1 cellular context compared by ENCODE assay signal in the genomic region with DNA sequence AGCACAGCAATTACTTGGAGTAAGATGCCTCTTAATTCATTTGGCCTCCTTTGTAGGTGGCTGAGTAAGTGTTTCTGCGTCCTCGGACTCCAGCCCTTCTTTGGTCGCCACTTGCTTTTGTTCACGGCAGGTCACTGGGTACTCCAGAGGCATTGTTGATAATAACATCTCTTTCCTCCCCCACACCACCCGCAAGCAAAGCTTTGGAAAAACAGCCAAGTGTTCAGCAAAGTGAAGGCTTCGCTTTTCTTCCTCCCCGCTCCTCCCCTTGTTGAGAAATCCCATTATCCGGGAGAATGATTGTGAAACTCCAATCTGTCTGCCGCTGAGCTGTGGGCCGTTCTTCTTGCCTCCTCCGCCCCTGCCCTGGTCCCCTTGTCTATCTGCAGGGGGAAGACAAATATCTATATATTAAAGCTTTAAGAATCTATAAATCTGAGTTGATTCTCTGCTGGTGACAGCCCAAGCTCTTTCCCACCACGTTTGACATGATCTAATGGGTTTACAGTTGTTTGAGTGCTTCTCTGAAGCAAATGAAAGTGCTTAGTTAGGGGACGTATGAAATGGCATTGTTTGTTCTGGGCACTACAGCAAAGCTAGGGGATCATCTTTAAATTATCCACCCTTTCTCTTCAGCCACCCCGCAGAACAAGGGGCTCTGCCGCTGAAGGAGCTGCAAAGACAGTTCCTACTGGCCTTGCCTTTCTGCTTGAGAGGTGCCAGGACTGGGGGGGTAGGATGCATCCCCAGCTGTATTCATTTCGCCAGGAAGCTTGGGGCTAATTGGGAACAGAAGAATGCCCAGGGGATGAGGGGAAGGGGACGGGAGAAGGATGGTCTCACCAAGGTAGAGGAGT.
TF ChIP-seq lines count a peak whose summit lies in the region.

No MANE protein-coding gene starts in this region.

TF ChIP-seq in HEK293, 187 proteins besides CTCF, POLR2A, EP300 and RAD21 (continued from another document):
- TF ChIP-seq, protein P1, sequence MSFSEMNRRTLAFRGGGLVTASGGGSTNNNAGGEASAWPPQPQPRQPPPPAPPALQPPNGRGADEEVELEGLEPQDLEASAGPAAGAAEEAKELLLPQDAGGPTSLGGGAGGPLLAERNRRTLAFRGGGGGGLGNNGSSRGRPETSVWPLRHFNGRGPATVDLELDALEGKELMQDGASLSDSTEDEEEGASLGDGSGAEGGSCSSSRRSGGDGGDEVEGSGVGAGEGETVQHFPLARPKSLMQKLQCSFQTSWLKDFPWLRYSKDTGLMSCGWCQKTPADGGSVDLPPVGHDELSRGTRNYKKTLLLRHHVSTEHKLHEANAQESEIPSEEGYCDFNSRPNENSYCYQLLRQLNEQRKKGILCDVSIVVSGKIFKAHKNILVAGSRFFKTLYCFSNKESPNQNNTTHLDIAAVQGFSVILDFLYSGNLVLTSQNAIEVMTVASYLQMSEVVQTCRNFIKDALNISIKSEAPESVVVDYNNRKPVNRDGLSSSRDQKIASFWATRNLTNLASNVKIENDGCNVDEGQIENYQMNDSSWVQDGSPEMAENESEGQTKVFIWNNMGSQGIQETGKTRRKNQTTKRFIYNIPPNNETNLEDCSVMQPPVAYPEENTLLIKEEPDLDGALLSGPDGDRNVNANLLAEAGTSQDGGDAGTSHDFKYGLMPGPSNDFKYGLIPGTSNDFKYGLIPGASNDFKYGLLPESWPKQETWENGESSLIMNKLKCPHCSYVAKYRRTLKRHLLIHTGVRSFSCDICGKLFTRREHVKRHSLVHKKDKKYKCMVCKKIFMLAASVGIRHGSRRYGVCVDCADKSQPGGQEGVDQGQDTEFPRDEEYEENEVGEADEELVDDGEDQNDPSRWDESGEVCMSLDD (tag by site-specific recombination; IDR thresholded peaks at IDR 0.05) = no peak
- no peak for TF ChIP-seq ZNF423 (tag by site-specific recombination; IDR thresholded peaks at IDR 0.05)
- no peak for TF ChIP-seq BCL11B (tag by site-specific recombination; IDR thresholded peaks at IDR 0.05; ENCODE audit: low read depth)
- TF ChIP-seq, protein P2, sequence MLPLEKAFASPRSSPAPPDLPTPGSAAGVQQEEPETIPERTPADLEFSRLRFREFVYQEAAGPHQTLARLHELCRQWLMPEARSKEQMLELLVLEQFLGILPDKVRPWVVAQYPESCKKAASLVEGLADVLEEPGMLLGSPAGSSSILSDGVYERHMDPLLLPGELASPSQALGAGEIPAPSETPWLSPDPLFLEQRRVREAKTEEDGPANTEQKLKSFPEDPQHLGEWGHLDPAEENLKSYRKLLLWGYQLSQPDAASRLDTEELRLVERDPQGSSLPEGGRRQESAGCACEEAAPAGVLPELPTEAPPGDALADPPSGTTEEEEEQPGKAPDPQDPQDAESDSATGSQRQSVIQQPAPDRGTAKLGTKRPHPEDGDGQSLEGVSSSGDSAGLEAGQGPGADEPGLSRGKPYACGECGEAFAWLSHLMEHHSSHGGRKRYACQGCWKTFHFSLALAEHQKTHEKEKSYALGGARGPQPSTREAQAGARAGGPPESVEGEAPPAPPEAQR (tag by site-specific recombination; IDR thresholded peaks at IDR 0.05) = no peak
- peak; percentile 89 for TF ChIP-seq MZF1 (tag by site-specific recombination; IDR thresholded peaks at IDR 0.05; ENCODE audit: borderline replicate concordance)
- peak; percentile 46 for TF ChIP-seq ZNF596 (tag by site-specific recombination; IDR thresholded peaks at IDR 0.05)
- no peak for TF ChIP-seq TRIM28 (IDR thresholded peaks at IDR 0.05; ENCODE audit: borderline replicate concordance, low read length)
- peak; percentile 69 for TF ChIP-seq ZNF24 (tag by site-specific recombination; IDR thresholded peaks at IDR 0.05)
- no peak for TF ChIP-seq ZNF202 (tag by site-specific recombination; IDR thresholded peaks at IDR 0.05; ENCODE audit: borderline replicate concordance)
- peak; percentile 95 for TF ChIP-seq ZNF561 (tag by site-specific recombination; IDR thresholded peaks at IDR 0.05; ENCODE audit: borderline replicate concordance)
- TF ChIP-seq ZNF112 (tag by site-specific recombination; IDR thresholded peaks at IDR 0.05) = no peak
- no peak for TF ChIP-seq ZNF707 (tag by site-specific recombination; IDR thresholded peaks at IDR 0.05)
- no peak for TF ChIP-seq ZNF155 (tag by site-specific recombination; IDR thresholded peaks at IDR 0.05)
- no peak for TF ChIP-seq ZNF529 (tag by site-specific recombination; IDR thresholded peaks at IDR 0.05; ENCODE audit: insufficient replicate concordance)
- TF ChIP-seq ZNF114 (tag by site-specific recombination; IDR thresholded peaks at IDR 0.05) = no peak
- TF ChIP-seq KLF9 (tag by site-specific recombination; IDR thresholded peaks at IDR 0.05; ENCODE audit: low read depth) = 0 out of 2 replicates have a peak, but pooled peaks have one; percentile 18
- TF ChIP-seq ZNF132 (tag by site-specific recombination; IDR thresholded peaks at IDR 0.05; ENCODE audit: borderline replicate concordance) = no peak
- TF ChIP-seq, protein P3, sequence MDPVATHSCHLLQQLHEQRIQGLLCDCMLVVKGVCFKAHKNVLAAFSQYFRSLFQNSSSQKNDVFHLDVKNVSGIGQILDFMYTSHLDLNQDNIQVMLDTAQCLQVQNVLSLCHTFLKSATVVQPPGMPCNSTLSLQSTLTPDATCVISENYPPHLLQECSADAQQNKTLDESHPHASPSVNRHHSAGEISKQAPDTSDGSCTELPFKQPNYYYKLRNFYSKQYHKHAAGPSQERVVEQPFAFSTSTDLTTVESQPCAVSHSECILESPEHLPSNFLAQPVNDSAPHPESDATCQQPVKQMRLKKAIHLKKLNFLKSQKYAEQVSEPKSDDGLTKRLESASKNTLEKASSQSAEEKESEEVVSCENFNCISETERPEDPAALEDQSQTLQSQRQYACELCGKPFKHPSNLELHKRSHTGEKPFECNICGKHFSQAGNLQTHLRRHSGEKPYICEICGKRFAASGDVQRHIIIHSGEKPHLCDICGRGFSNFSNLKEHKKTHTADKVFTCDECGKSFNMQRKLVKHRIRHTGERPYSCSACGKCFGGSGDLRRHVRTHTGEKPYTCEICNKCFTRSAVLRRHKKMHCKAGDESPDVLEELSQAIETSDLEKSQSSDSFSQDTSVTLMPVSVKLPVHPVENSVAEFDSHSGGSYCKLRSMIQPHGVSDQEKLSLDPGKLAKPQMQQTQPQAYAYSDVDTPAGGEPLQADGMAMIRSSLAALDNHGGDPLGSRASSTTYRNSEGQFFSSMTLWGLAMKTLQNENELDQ (tag by site-specific recombination; IDR thresholded peaks at IDR 0.05; ENCODE audit: low read depth) = peak; percentile 68; the same call in 1 of the 2 replicates
- peak; percentile 54; the same call in 1 of the 2 replicates for TF ChIP-seq ZNF394 (tag by site-specific recombination; IDR thresholded peaks at IDR 0.05; ENCODE audit: borderline replicate concordance)
- TF ChIP-seq, protein P4, sequence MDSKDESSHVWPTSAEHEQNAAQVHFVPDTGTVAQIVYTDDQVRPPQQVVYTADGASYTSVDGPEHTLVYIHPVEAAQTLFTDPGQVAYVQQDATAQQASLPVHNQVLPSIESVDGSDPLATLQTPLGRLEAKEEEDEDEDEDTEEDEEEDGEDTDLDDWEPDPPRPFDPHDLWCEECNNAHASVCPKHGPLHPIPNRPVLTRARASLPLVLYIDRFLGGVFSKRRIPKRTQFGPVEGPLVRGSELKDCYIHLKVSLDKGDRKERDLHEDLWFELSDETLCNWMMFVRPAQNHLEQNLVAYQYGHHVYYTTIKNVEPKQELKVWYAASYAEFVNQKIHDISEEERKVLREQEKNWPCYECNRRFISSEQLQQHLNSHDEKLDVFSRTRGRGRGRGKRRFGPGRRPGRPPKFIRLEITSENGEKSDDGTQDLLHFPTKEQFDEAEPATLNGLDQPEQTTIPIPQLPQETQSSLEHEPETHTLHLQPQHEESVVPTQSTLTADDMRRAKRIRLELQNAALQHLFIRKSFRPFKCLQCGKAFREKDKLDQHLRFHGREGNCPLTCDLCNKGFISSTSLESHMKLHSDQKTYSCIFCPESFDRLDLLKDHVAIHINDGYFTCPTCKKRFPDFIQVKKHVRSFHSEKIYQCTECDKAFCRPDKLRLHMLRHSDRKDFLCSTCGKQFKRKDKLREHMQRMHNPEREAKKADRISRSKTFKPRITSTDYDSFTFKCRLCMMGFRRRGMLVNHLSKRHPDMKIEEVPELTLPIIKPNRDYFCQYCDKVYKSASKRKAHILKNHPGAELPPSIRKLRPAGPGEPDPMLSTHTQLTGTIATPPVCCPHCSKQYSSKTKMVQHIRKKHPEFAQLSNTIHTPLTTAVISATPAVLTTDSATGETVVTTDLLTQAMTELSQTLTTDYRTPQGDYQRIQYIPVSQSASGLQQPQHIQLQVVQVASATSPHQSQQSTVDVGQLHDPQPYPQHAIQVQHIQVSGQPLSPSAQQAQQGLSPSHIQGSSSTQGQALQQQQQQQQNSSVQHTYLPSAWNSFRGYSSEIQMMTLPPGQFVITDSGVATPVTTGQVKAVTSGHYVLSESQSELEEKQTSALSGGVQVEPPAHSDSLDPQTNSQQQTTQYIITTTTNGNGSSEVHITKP (tag by site-specific recombination; IDR thresholded peaks at IDR 0.05) = peak; percentile 85
- TF ChIP-seq ZNF654 (tag by site-specific recombination; IDR thresholded peaks at IDR 0.05; ENCODE audit: low read depth) = no peak
- no peak for TF ChIP-seq ZNF791 (tag by site-specific recombination; IDR thresholded peaks at IDR 0.05)
- TF ChIP-seq, protein P5, sequence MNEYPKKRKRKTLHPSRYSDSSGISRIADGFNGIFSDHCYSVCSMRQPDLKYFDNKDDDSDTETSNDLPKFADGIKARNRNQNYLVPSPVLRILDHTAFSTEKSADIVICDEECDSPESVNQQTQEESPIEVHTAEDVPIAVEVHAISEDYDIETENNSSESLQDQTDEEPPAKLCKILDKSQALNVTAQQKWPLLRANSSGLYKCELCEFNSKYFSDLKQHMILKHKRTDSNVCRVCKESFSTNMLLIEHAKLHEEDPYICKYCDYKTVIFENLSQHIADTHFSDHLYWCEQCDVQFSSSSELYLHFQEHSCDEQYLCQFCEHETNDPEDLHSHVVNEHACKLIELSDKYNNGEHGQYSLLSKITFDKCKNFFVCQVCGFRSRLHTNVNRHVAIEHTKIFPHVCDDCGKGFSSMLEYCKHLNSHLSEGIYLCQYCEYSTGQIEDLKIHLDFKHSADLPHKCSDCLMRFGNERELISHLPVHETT (tag by site-specific recombination; IDR thresholded peaks at IDR 0.05) = peak; percentile 56; the same call in 1 of the 2 replicates
- TF ChIP-seq SP2 (tag by site-specific recombination; IDR thresholded peaks at IDR 0.05) = peak; percentile 15; the same call in 1 of the 2 replicates
- TF ChIP-seq, protein P6, sequence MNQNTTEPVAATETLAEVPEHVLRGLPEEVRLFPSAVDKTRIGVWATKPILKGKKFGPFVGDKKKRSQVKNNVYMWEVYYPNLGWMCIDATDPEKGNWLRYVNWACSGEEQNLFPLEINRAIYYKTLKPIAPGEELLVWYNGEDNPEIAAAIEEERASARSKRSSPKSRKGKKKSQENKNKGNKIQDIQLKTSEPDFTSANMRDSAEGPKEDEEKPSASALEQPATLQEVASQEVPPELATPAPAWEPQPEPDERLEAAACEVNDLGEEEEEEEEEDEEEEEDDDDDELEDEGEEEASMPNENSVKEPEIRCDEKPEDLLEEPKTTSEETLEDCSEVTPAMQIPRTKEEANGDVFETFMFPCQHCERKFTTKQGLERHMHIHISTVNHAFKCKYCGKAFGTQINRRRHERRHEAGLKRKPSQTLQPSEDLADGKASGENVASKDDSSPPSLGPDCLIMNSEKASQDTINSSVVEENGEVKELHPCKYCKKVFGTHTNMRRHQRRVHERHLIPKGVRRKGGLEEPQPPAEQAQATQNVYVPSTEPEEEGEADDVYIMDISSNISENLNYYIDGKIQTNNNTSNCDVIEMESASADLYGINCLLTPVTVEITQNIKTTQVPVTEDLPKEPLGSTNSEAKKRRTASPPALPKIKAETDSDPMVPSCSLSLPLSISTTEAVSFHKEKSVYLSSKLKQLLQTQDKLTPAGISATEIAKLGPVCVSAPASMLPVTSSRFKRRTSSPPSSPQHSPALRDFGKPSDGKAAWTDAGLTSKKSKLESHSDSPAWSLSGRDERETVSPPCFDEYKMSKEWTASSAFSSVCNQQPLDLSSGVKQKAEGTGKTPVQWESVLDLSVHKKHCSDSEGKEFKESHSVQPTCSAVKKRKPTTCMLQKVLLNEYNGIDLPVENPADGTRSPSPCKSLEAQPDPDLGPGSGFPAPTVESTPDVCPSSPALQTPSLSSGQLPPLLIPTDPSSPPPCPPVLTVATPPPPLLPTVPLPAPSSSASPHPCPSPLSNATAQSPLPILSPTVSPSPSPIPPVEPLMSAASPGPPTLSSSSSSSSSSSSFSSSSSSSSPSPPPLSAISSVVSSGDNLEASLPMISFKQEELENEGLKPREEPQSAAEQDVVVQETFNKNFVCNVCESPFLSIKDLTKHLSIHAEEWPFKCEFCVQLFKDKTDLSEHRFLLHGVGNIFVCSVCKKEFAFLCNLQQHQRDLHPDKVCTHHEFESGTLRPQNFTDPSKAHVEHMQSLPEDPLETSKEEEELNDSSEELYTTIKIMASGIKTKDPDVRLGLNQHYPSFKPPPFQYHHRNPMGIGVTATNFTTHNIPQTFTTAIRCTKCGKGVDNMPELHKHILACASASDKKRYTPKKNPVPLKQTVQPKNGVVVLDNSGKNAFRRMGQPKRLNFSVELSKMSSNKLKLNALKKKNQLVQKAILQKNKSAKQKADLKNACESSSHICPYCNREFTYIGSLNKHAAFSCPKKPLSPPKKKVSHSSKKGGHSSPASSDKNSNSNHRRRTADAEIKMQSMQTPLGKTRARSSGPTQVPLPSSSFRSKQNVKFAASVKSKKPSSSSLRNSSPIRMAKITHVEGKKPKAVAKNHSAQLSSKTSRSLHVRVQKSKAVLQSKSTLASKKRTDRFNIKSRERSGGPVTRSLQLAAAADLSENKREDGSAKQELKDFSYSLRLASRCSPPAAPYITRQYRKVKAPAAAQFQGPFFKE (tag by site-specific recombination; IDR thresholded peaks at IDR 0.05; ENCODE audit: borderline replicate concordance) = no peak
- no peak for TF ChIP-seq ZNF302 (tag by site-specific recombination; IDR thresholded peaks at IDR 0.05; ENCODE audit: low read depth)
- TF ChIP-seq, protein P7, sequence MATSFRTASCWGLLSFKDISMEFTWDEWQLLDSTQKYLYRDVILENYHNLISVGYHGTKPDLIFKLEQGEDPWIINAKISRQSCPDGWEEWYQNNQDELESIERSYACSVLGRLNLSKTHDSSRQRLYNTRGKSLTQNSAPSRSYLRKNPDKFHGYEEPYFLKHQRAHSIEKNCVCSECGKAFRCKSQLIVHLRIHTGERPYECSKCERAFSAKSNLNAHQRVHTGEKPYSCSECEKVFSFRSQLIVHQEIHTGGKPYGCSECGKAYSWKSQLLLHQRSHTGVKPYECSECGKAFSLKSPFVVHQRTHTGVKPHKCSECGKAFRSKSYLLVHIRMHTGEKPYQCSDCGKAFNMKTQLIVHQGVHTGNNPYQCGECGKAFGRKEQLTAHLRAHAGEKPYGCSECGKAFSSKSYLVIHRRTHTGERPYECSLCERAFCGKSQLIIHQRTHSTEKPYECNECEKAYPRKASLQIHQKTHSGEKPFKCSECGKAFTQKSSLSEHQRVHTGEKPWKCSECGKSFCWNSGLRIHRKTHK (tag by site-specific recombination; IDR thresholded peaks at IDR 0.05) = no peak
- TF ChIP-seq ZNF530 (tag by site-specific recombination; IDR thresholded peaks at IDR 0.05; ENCODE audit: low read depth) = 0 out of 2 replicates have a peak, but pooled peaks have one; percentile 5
- no peak for TF ChIP-seq ZBTB7A (tag by site-specific recombination; IDR thresholded peaks at IDR 0.05; ENCODE audit: low read depth)
- TF ChIP-seq ZNF354C (tag by site-specific recombination; IDR thresholded peaks at IDR 0.05; ENCODE audit: borderline replicate concordance, low read depth) = no peak
TF ChIP-seq in HEK293: peak in this region for 58.
